ENCODE assay signal across 1 cellular context in the genomic region with DNA sequence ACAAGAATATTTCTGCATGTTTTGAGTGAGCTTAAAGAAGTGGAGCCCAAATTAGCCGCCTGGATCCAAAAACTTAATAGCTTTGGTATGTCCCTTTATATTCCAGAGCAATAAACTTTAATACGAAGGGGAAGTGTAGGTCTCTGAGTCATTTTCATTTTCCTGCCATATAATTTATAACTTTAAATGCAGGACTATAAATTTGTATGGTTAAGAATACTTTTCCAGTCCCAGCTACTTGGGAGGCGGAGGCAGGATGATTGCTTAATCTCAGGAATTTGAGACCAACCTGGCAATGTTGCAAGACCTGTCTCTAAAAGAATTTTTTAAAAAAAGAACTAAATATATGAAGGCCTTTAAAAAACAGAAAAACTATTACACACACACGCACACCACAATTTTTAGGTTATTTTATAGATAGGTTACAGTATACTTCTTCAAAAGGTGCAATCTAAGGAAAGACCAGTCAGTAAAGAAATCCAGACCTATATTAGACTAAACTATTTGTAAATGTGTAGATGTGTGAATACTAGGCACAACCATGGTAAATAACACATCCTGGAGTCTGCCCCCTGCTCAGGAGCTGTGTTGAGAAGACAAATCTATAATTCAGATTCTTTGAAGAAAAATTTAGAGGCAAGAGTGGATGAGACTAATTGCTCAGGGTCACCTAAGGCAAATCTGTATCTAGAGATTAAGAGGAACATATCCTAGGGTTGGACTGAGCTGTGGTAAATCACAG.
A peak's percentile ranks its signal among the peaks of the same experiment; 100 is the strongest.
TF ChIP-seq lines count a peak whose summit lies in the region.

No MANE protein-coding gene starts in this region.

TF ChIP-seq in HepG2, 621 proteins besides CTCF, POLR2A, EP300 and RAD21 (continued from another document):
- TF ChIP-seq, protein P1, sequence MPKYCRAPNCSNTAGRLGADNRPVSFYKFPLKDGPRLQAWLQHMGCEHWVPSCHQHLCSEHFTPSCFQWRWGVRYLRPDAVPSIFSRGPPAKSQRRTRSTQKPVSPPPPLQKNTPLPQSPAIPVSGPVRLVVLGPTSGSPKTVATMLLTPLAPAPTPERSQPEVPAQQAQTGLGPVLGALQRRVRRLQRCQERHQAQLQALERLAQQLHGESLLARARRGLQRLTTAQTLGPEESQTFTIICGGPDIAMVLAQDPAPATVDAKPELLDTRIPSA (CRISPR knock-in tag; IDR thresholded peaks at IDR 0.05; ENCODE audit: borderline replicate concordance): no peak
- TF ChIP-seq ZBTB8A (CRISPR knock-in tag; IDR thresholded peaks at IDR 0.05; ENCODE audit: borderline replicate concordance, low read depth) (no peak), CEBPG (CRISPR knock-in tag; IDR thresholded peaks at IDR 0.05) (peak; percentile 77), NAIF1 (CRISPR knock-in tag; IDR thresholded peaks at IDR 0.05; ENCODE audit: borderline replicate concordance) (no peak), ZNF674 (CRISPR knock-in tag; IDR thresholded peaks at IDR 0.05; ENCODE audit: low read depth) (no peak), SSRP1 (CRISPR knock-in tag; IDR thresholded peaks at IDR 0.05) (peak; percentile 55; the same call in 1 of the 2 replicates), MATR3 (CRISPR knock-in tag; IDR thresholded peaks at IDR 0.05) (no peak), ZC3H4 (CRISPR knock-in tag; IDR thresholded peaks at IDR 0.05; ENCODE audit: borderline replicate concordance) (no peak), FOSL2 (CRISPR knock-in tag; IDR thresholded peaks at IDR 0.05) (no peak), HMGA1 (CRISPR knock-in tag; conservative IDR thresholded peaks at IDR 0.05) (no peak)
- TF ChIP-seq, protein P2, sequence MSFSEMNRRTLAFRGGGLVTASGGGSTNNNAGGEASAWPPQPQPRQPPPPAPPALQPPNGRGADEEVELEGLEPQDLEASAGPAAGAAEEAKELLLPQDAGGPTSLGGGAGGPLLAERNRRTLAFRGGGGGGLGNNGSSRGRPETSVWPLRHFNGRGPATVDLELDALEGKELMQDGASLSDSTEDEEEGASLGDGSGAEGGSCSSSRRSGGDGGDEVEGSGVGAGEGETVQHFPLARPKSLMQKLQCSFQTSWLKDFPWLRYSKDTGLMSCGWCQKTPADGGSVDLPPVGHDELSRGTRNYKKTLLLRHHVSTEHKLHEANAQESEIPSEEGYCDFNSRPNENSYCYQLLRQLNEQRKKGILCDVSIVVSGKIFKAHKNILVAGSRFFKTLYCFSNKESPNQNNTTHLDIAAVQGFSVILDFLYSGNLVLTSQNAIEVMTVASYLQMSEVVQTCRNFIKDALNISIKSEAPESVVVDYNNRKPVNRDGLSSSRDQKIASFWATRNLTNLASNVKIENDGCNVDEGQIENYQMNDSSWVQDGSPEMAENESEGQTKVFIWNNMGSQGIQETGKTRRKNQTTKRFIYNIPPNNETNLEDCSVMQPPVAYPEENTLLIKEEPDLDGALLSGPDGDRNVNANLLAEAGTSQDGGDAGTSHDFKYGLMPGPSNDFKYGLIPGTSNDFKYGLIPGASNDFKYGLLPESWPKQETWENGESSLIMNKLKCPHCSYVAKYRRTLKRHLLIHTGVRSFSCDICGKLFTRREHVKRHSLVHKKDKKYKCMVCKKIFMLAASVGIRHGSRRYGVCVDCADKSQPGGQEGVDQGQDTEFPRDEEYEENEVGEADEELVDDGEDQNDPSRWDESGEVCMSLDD (CRISPR knock-in tag; IDR thresholded peaks at IDR 0.05; ENCODE audit: borderline replicate concordance): no peak
- TF ChIP-seq, protein P3, sequence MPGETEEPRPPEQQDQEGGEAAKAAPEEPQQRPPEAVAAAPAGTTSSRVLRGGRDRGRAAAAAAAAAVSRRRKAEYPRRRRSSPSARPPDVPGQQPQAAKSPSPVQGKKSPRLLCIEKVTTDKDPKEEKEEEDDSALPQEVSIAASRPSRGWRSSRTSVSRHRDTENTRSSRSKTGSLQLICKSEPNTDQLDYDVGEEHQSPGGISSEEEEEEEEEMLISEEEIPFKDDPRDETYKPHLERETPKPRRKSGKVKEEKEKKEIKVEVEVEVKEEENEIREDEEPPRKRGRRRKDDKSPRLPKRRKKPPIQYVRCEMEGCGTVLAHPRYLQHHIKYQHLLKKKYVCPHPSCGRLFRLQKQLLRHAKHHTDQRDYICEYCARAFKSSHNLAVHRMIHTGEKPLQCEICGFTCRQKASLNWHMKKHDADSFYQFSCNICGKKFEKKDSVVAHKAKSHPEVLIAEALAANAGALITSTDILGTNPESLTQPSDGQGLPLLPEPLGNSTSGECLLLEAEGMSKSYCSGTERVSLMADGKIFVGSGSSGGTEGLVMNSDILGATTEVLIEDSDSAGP (CRISPR knock-in tag; IDR thresholded peaks at IDR 0.05; ENCODE audit: borderline replicate concordance): no peak
- TF ChIP-seq, protein P4, sequence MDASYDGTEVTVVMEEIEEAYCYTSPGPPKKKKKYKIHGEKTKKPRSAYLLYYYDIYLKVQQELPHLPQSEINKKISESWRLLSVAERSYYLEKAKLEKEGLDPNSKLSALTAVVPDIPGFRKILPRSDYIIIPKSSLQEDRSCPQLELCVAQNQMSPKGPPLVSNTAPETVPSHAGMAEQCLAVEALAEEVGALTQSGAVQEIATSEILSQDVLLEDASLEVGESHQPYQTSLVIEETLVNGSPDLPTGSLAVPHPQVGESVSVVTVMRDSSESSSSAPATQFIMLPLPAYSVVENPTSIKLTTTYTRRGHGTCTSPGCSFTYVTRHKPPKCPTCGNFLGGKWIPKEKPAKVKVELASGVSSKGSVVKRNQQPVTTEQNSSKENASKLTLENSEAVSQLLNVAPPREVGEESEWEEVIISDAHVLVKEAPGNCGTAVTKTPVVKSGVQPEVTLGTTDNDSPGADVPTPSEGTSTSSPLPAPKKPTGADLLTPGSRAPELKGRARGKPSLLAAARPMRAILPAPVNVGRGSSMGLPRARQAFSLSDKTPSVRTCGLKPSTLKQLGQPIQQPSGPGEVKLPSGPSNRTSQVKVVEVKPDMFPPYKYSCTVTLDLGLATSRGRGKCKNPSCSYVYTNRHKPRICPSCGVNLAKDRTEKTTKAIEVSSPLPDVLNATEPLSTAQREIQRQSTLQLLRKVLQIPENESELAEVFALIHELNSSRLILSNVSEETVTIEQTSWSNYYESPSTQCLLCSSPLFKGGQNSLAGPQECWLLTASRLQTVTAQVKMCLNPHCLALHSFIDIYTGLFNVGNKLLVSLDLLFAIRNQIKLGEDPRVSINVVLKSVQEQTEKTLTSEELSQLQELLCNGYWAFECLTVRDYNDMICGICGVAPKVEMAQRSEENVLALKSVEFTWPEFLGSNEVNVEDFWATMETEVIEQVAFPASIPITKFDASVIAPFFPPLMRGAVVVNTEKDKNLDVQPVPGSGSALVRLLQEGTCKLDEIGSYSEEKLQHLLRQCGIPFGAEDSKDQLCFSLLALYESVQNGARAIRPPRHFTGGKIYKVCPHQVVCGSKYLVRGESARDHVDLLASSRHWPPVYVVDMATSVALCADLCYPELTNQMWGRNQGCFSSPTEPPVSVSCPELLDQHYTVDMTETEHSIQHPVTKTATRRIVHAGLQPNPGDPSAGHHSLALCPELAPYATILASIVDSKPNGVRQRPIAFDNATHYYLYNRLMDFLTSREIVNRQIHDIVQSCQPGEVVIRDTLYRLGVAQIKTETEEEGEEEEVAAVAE (CRISPR knock-in tag; IDR thresholded peaks at IDR 0.05; ENCODE audit: borderline replicate concordance): no peak
